11 cellular contexts compared by ENCODE assay signal in the genomic region with DNA sequence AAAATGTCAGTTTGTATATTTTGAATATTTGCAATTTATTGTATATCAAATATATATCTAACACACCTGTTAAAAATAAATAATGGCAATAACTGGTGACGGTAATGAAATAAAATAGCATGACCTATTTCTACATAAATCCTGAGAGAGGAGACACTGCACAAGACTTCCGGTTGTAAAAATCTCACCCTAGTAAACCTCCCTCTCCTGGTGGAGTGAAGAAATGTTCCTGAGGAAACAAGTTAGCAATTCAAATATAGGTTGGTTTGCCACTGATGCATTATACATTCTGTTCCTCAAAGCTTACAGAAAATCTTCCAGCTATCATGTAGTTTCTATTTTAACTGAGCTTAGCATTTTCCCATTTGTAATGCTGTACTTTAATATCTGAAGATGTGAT.
A peak's percentile ranks its signal among the peaks of the same experiment; 100 is the strongest.
DNase-seq lines count a peak whose midpoint lies in the region; ATAC-seq and TF ChIP-seq lines count a peak whose summit lies in the region.
"Had no signal": no experiment of that assay in that cellular context is flagged by ENCODE, and none has a peak within 500 bp of the region (broad histone marks: within the 10 kb centered on the region; RNA-seq: fewer than 3 reads in every experiment).

No MANE protein-coding gene starts in this region.

- TF ChIP-seq EP300 in upper lobe of left lung (IDR thresholded peaks at IDR 0.05), result no peak

- H3K9me3 ChIP-seq in liver (ENCODE audit: control insufficient read depth in 4 of 4, low read length in 3 of 4) (no peaks in the 10 kb centered on the region), upper lobe of left lung (no peaks in the 10 kb centered on the region), testis (no peaks in the 10 kb centered on the region)

- intact Hi-C loops in testis (cut with DNase I; ENCODE audit: low total_unique reads), result no loop called here

- H3K4me1 ChIP-seq in liver (ENCODE audit: control insufficient read depth in 4 of 4, insufficient read depth in 4 of 4, low read length in 3 of 4), result no peaks in the 10 kb centered on the region
- H3K4me1 ChIP-seq in upper lobe of left lung, result no peaks in the 10 kb centered on the region
- H3K4me1 ChIP-seq in testis, result no peaks in the 10 kb centered on the region

- no peak for TF ChIP-seq POLR2A in upper lobe of left lung (IDR thresholded peaks at IDR 0.05)
- TF ChIP-seq POLR2A in testis (IDR thresholded peaks at IDR 0.05), result no peak

- H3K27ac ChIP-seq in liver (ENCODE audit: low read depth in 1 of 2, low read length in 2 of 2) (no peak overlapping the region), upper lobe of left lung (no peak overlapping the region), testis (no peak overlapping the region)

- peak; percentile 26 for DNase-seq in LNCaP clone FGC (ENCODE audit: low read depth)
- DNase-seq in SW480 (ENCODE audit: low spot score), result peak; percentile 39
- no peak for DNase-seq in upper lobe of left lung
- DNase-seq in SKM-1 treated with dmso at 0.1 percent for 144 hours (lab: John Stamatoyannopoulos, UW; ENCODE audit: unreplicated experiment), result no peak
- no peak for DNase-seq in NCI-H2029 treated with DMSO at 0.1 percent for 48 hours (lab: John Stamatoyannopoulos, UW)
- DNase-seq in testis, result no peak
- DNase-seq: effector memory CD8-positive, alpha-beta T cell; NCI-H2227 treated with DMSO at 0.1 percent for 48 hours had no signal

- 33% methylated on average over 2 of the region's 2 CpGs for WGBS in liver
- WGBS in upper lobe of left lung, 2 donors, result 36% methylated on average over 2 of the region's 2 CpGs
- whole genome bisulfite sequencing in testis, 2 donors, result 49 to 53% methylated on average over 2 of the region's 2 CpGs

- TF ChIP-seq RAD21 in liver (IDR thresholded peaks at IDR 0.05), result peak; percentile 35 to 52

- no peak for ATAC-seq in upper lobe of left lung (ENCODE audit: low FRiP score in 2 of 2)
- ATAC-seq: effector memory CD8-positive, alpha-beta T cell; naive thymus-derived CD4-positive, alpha-beta T cell had no signal

- H3K36me3 ChIP-seq in liver (ENCODE audit: control insufficient read depth in 4 of 4, insufficient read depth in 3 of 4, low read depth in 1 of 4, low read length in 3 of 4) (no peaks in the 10 kb centered on the region), upper lobe of left lung (no peaks in the 10 kb centered on the region), testis (ENCODE audit: low read depth, missing control alignments) (no peaks in the 10 kb centered on the region)

- H3K4me3 ChIP-seq in GM12875 (ENCODE audit: low read depth, low read length) (no peak overlapping the region), LNCaP clone FGC (ENCODE audit: low read depth, low read length) (no peak overlapping the region), liver (ENCODE audit: low read depth in 1 of 3, low read length in 3 of 3) (no peak overlapping the region), upper lobe of left lung (no peak overlapping the region), testis (no peak overlapping the region)

- 0 out of 2 replicates have a peak, but pooled peaks have one; percentile 6 for TF ChIP-seq CTCF in GM12875 (IDR thresholded peaks at IDR 0.05; ENCODE audit: borderline replicate concordance, insufficient read depth, low read depth, low read length)
- peak; percentile 56 for TF ChIP-seq CTCF in LNCaP clone FGC (IDR thresholded peaks at IDR 0.05; ENCODE audit: control insufficient read depth, extremely low read depth, insufficient read depth)
- peak; percentile 26 for TF ChIP-seq CTCF in liver (IDR thresholded peaks at IDR 0.05; ENCODE audit: low read depth, low read length, missing input control)
- TF ChIP-seq CTCF in upper lobe of left lung (IDR thresholded peaks at IDR 0.05), result peak in 3 of 6 experiments; percentile 10 to 27 (median 18)
- no peak for TF ChIP-seq CTCF in testis (IDR thresholded peaks at IDR 0.05)

- peaks cover 0 to 6% (median 0%) of the 10 kb centered on the region in 4 donors for H3K27me3 ChIP-seq in liver (ENCODE audit: control insufficient read depth in 4 of 4, insufficient read depth in 4 of 4, low read length in 3 of 4)
- no peaks in the 10 kb centered on the region for H3K27me3 ChIP-seq in upper lobe of left lung
- H3K27me3 ChIP-seq in testis, result no peaks in the 10 kb centered on the region

- no peak overlapping the region for H3K9ac ChIP-seq in liver (ENCODE audit: low read depth in 1 of 2, low read length in 2 of 2)

TF ChIP-seq in liver, 16 proteins besides CTCF, POLR2A, EP300 and RAD21:
- TF ChIP-seq MAX (IDR thresholded peaks at IDR 0.05) (no peak), FOXA2 (IDR thresholded peaks at IDR 0.05) (no peak), HNF4G (IDR thresholded peaks at IDR 0.05) (no peak), NR2F2 (IDR thresholded peaks at IDR 0.05) (no peak), TAF1 (conservative IDR thresholded peaks at IDR 0.05) (no peak), ZBTB33 (IDR thresholded peaks at IDR 0.05) (no peak), JUND (IDR thresholded peaks at IDR 0.05) (no peak), ATF3 (IDR thresholded peaks at IDR 0.05) (no peak), GABPA (IDR thresholded peaks at IDR 0.05 in 1 of 2, conservative IDR thresholded peaks at IDR 0.05 in 1 of 2) (no peak), FOXA1 (IDR thresholded peaks at IDR 0.05) (no peak), HNF4A (conservative IDR thresholded peaks at IDR 0.05) (no peak)
- TF ChIP-seq, protein P1, sequence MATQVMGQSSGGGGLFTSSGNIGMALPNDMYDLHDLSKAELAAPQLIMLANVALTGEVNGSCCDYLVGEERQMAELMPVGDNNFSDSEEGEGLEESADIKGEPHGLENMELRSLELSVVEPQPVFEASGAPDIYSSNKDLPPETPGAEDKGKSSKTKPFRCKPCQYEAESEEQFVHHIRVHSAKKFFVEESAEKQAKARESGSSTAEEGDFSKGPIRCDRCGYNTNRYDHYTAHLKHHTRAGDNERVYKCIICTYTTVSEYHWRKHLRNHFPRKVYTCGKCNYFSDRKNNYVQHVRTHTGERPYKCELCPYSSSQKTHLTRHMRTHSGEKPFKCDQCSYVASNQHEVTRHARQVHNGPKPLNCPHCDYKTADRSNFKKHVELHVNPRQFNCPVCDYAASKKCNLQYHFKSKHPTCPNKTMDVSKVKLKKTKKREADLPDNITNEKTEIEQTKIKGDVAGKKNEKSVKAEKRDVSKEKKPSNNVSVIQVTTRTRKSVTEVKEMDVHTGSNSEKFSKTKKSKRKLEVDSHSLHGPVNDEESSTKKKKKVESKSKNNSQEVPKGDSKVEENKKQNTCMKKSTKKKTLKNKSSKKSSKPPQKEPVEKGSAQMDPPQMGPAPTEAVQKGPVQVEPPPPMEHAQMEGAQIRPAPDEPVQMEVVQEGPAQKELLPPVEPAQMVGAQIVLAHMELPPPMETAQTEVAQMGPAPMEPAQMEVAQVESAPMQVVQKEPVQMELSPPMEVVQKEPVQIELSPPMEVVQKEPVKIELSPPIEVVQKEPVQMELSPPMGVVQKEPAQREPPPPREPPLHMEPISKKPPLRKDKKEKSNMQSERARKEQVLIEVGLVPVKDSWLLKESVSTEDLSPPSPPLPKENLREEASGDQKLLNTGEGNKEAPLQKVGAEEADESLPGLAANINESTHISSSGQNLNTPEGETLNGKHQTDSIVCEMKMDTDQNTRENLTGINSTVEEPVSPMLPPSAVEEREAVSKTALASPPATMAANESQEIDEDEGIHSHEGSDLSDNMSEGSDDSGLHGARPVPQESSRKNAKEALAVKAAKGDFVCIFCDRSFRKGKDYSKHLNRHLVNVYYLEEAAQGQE (IDR thresholded peaks at IDR 0.05), result no peak

Comparison
In these comparisons a context has a peak if more than half of its experiments do, and no peak if none do; other contexts are left out.
1. CTCF ChIP-seq: peak in GM12875 (single experiment), LNCaP clone FGC (single experiment) and liver (single experiment); none in testis (0 of 3).
2. DNase-seq: peak in LNCaP clone FGC (single experiment) and SW480 (single experiment); none in upper lobe of left lung (0 of 2), SKM-1 treated with dmso at 0.1 percent for 144 hours (single experiment), NCI-H2029 treated with DMSO at 0.1 percent for 48 hours (single experiment) and testis (single experiment).